11 cellular contexts compared by ENCODE assay signal in genomic region chr6:11233936-11234573, GRCh38. TPM values are rescaled to one million over a fixed set of nuclear protein-coding genes. Genes with fewer than 3 reads are reported as not detected.
A peak's percentile ranks its signal among the peaks of the same experiment; 100 is the strongest.
DNase-seq lines count a peak whose midpoint lies in the region; TF ChIP-seq lines count a peak whose summit lies in the region.
"Had no signal": no experiment of that assay in that cellular context is flagged by ENCODE, and none has a peak within 500 bp of the region (broad histone marks: within the 10 kb centered on the region; RNA-seq: fewer than 3 reads in every experiment).

No MANE protein-coding gene starts in this region.

- CTCF ChIA-PET in CD4-positive, alpha-beta memory T cell (lab: Charles Lee; ENCODE audit: partially characterized antibody), result interaction anchor here (1.1 to 3.3 kb wide), 4 partner anchors 11 to 62 kb away, joined by 3 to 15 read pairs (median 6); no protein-coding TSS in a partner anchor

- H3K27ac Mint-ChIP-seq in CD4-positive, alpha-beta memory T cell, result peak overlapping the region; percentile 96 to 99 (median 98)
- H3K27ac Mint-ChIP-seq in brain, result peak overlapping the region in 3 of 5 experiments; percentile 94 to 97 (median 94)

- no peaks in the 10 kb centered on the region for H3K27me3 ChIP-seq in CD4-positive, alpha-beta memory T cell (ENCODE audit: insufficient read depth, low read length)
- no peaks in the 10 kb centered on the region for H3K27me3 ChIP-seq in neutrophil
- H3K27me3 ChIP-seq: gastroesophageal sphincter had no signal

- H3K9me3 ChIP-seq in CD4-positive, alpha-beta memory T cell (ENCODE audit: control insufficient read depth in 1 of 2, low read length in 2 of 2), result no peaks in the 10 kb centered on the region
- H3K9me3 ChIP-seq in neutrophil, result no peaks in the 10 kb centered on the region
- H3K9me3 ChIP-seq: gastroesophageal sphincter had no signal

- POLR2A ChIA-PET in CD4-positive, alpha-beta memory T cell (lab: Charles Lee; ENCODE audit: partially characterized antibody), result interaction anchor here (1.2 to 4.5 kb wide), 8 partner anchors 10 to 180 kb away, joined by 3 to 42 read pairs (median 8); no protein-coding TSS in a partner anchor

- H3K4me1 ChIP-seq in CD4-positive, alpha-beta memory T cell (ENCODE audit: insufficient read depth, low read length), result peaks cover 62% of the 10 kb centered on the region
- peaks cover 24 to 27% of the 10 kb centered on the region in 2 experiments for H3K4me1 ChIP-seq in neutrophil (ENCODE audit: control insufficient read depth in 1 of 2, insufficient read depth in 1 of 2, low read depth in 1 of 2, low read length in 1 of 2)

- TF ChIP-seq CTCF in brain (conservative IDR thresholded peaks at IDR 0.05) (no peak), neutrophil (IDR thresholded peaks at IDR 0.05) (no peak)

- intact Hi-C loops in CD4-positive, alpha-beta memory T cell (cut with micrococcal nuclease), result loop anchor here (2.0 to 5.0 kb wide), 2 partner anchors 35 to 133 kb away; no protein-coding TSS in a partner anchor

- peak overlapping the region in 7 of 8 donors; percentile 54 to 98 (median 94) for H3K4me3 Mint-ChIP-seq in CD4-positive, alpha-beta memory T cell
- peak overlapping the region; percentile 84 to 92 (median 91) for H3K4me3 Mint-ChIP-seq in brain

- H3K4me1 Mint-ChIP-seq in CD4-positive, alpha-beta memory T cell, result peaks cover 52 to 78% (median 62%) of the 10 kb centered on the region in 4 donors
- peaks cover 67% of the 10 kb centered on the region for H3K4me1 Mint-ChIP-seq in brain

- H3K27me3 Mint-ChIP-seq in CD4-positive, alpha-beta memory T cell, result no peaks in the 10 kb centered on the region
- peaks cover 4% of the 10 kb centered on the region for H3K27me3 Mint-ChIP-seq in brain

- no peak overlapping the region for H3K4me3 ChIP-seq in CD4-positive, alpha-beta memory T cell (ENCODE audit: low read length in 2 of 2)
- H3K4me3 ChIP-seq in neutrophil (ENCODE audit: low read depth in 1 of 2, low read length in 1 of 2), result peak overlapping the region; percentile 49 to 64

- peak overlapping the region; percentile 89 for H3K27ac ChIP-seq in CD4-positive, alpha-beta memory T cell (ENCODE audit: low read depth, low read length)
- H3K27ac ChIP-seq in neutrophil, result peak overlapping the region; percentile 85

- DNase-seq in CD4-positive, alpha-beta memory T cell, result no peak
- DNase-seq in NOMO-1 (lab: John Stamatoyannopoulos, UW; ENCODE audit: unreplicated experiment in 2 of 2) (peak; percentile 42 to 61), NCI-H1694 treated with DMSO at 0.1 percent for 48 hours (lab: John Stamatoyannopoulos, UW) (no peak), GDM1 (lab: John Stamatoyannopoulos, UW) (no peak), COLO668 (lab: John Stamatoyannopoulos, UW; ENCODE audit: unreplicated experiment) (no peak)
- no peak for DNase-seq in stimulated activated CD4-positive, alpha-beta T cell treated with anti-CD3 and anti-CD28 coated beads, Interleukin-15, amount 100 ng/mL, for 24 hours
- DNase-seq: Calu3, SHP77 treated with DMSO at 0.1 percent for 48 hours had no signal

- H3K9me3 Mint-ChIP-seq in CD4-positive, alpha-beta memory T cell, result peaks cover 0 to 2% (median 0%) of the 10 kb centered on the region in 8 donors
- no peaks in the 10 kb centered on the region for H3K9me3 Mint-ChIP-seq in brain

- H3K36me3 Mint-ChIP-seq in CD4-positive, alpha-beta memory T cell, result peaks cover 9 to 11% of the 10 kb centered on the region in 2 donors
- H3K36me3 Mint-ChIP-seq in brain, result no peaks in the 10 kb centered on the region

- no peaks in the 10 kb centered on the region for H3K36me3 ChIP-seq in CD4-positive, alpha-beta memory T cell (ENCODE audit: insufficient read depth, low read length)
- peaks cover 4% of the 10 kb centered on the region for H3K36me3 ChIP-seq in neutrophil
- H3K36me3 ChIP-seq: gastroesophageal sphincter had no signal

RNA-seq across cellular contexts. Expression of gene NEDD9, which starts 1.6 kb away (rescaled TPM):
- total RNA-seq in CD4-positive, alpha-beta memory T cell, result 10 to 100 TPM; 42.7 to 47.4 TPM
- 10 to 100 TPM; 17.2 to 38.5 TPM for polyA plus RNA-seq in CD4-positive, alpha-beta memory T cell
- 6.3 TPM for polyA plus RNA-seq in brain (ENCODE audit: insufficient read depth, low read depth, low replicate concordance)

Comparison
In these comparisons a context has a peak if more than half of its experiments do, and no peak if none do; other contexts are left out.
1. DNase-seq: peak in NOMO-1 (2 of 2); none in CD4-positive, alpha-beta memory T cell (0 of 5), NCI-H1694 treated with DMSO at 0.1 percent for 48 hours (single experiment), stimulated activated CD4-positive, alpha-beta T cell treated with anti-CD3 and anti-CD28 coated beads, Interleukin-15, amount 100 ng/mL, for 24 hours (single experiment), GDM1 (single experiment) and COLO668 (single experiment).
2. H3K4me3 ChIP-seq: peak in neutrophil (2 of 2); none in CD4-positive, alpha-beta memory T cell (0 of 2).